In the genomic region with DNA sequence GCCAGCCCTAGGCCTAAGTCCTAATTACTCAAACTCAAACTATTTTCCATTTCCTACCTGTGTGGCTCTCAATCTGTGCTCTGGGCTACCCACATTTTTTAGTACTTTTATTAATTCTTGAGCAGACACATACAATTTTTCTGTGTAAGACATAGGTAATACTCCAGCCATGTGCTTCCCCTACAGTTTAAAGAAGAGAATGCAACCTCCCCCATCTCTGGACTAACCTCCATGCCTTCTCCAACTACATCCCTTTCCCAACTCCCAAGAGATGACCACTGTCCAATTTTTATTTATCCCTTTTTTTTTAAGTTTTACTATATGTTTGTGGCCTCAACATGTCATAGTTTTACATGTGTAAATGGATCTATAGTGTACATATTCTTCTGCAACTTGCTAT, we compare ENCODE assay signal across 9 cellular contexts. TPM values are rescaled to one million over a fixed set of nuclear protein-coding genes. Genes with fewer than 3 reads are reported as not detected.
DNase-seq lines count a peak whose midpoint lies in the region; TF ChIP-seq lines count a peak whose summit lies in the region.
"Had no signal": no experiment of that assay in that cellular context is flagged by ENCODE, and none has a peak within 500 bp of the region (broad histone marks: within the 10 kb centered on the region; RNA-seq: fewer than 3 reads in every experiment).

No MANE protein-coding gene starts in this region.

- H3K4me3 ChIP-seq in breast epithelium: no peak overlapping the region
- no peak overlapping the region for H3K4me3 ChIP-seq in neutrophil (ENCODE audit: low read depth in 1 of 2, low read length in 1 of 2)
- H3K4me3 ChIP-seq in neuronal stem cell (ENCODE audit: low read length in 2 of 2): no peak overlapping the region

- no peak overlapping the region for H2BK5ac ChIP-seq in neuronal stem cell (ENCODE audit: low read length)

- H4K91ac ChIP-seq in neuronal stem cell (ENCODE audit: low read depth, low read length, poor library complexity): no peak overlapping the region

- no peak overlapping the region for H4K8ac ChIP-seq in neuronal stem cell (ENCODE audit: low read depth, low read length)

- TF ChIP-seq POLR2A in breast epithelium (IDR thresholded peaks at IDR 0.05): no peak

- no peaks in the 10 kb centered on the region for H3K4me1 ChIP-seq in breast epithelium
- peaks cover 2 to 3% of the 10 kb centered on the region in 2 experiments for H3K4me1 ChIP-seq in neutrophil (ENCODE audit: control insufficient read depth in 1 of 2, insufficient read depth in 1 of 2, low read depth in 1 of 2, low read length in 1 of 2)
- peaks cover 0 to 2% of the 10 kb centered on the region in 2 donors for H3K4me1 ChIP-seq in neuronal stem cell (ENCODE audit: control insufficient read depth in 2 of 2, insufficient read depth in 1 of 2, low read depth in 1 of 2, low read length in 2 of 2)

- H2BK120ac ChIP-seq in neuronal stem cell (ENCODE audit: low read depth, low read length): no peak overlapping the region

- H2AK5ac ChIP-seq in neuronal stem cell (ENCODE audit: low read depth, low read length): no peak overlapping the region

- no peak overlapping the region for H2AFZ ChIP-seq in neuronal stem cell (ENCODE audit: low read length)

- no peak overlapping the region for H3K4ac ChIP-seq in neuronal stem cell (ENCODE audit: low read length)

- intact Hi-C loops in breast epithelium (cut with DNase I; ENCODE audit: low total_unique reads): no loop called here

- no peaks in the 10 kb centered on the region for H3K79me1 ChIP-seq in neuronal stem cell (ENCODE audit: low read depth, low read length)

- H3K9me3 ChIP-seq in breast epithelium (no peaks in the 10 kb centered on the region), neutrophil (no peaks in the 10 kb centered on the region), neuronal stem cell (replicated peaks in 1 of 2; ENCODE audit: control insufficient read depth in 2 of 2, insufficient read depth in 1 of 2, low read depth in 1 of 2, low read length in 2 of 2) (no peaks in the 10 kb centered on the region)

- TF ChIP-seq CTCF in breast epithelium (IDR thresholded peaks at IDR 0.05) (peak in 2 of 3 donors; percentile 8 to 14), neutrophil (IDR thresholded peaks at IDR 0.05) (peak; percentile 18)

- H2BK12ac ChIP-seq in neuronal stem cell (ENCODE audit: low read length): no peak overlapping the region

- DNase-seq in DMS 273 (lab: John Stamatoyannopoulos, UW; ENCODE audit: unreplicated experiment) (peak; percentile 47), DMS 273 treated with DMSO at 0.1 percent for 48 hours (lab: John Stamatoyannopoulos, UW) (no peak), M059J (ENCODE audit: low read depth) (peak; percentile 43), breast epithelium (ENCODE audit: low spot score in 2 of 2) (no peak), NCI-H1930 (lab: John Stamatoyannopoulos, UW) (no peak), 8988T (no peak), neuronal stem cell (ENCODE audit: low spot score) (no peak)
- DNase-seq: T1000 had no signal

- H3K23ac ChIP-seq in neuronal stem cell (ENCODE audit: low read depth, low read length, poor library complexity): no peak overlapping the region

- no peak overlapping the region for H3K18ac ChIP-seq in neuronal stem cell (ENCODE audit: low read length)

- H3K14ac ChIP-seq in neuronal stem cell (ENCODE audit: low read length): no peak overlapping the region

- no peak overlapping the region for H3K9ac ChIP-seq in neuronal stem cell (ENCODE audit: low read depth, low read length, poor library complexity)

- H3K27me3 ChIP-seq in breast epithelium: no peaks in the 10 kb centered on the region
- no peaks in the 10 kb centered on the region for H3K27me3 ChIP-seq in neutrophil
- H3K27me3 ChIP-seq in neuronal stem cell (ENCODE audit: control insufficient read depth in 3 of 3, insufficient read depth in 3 of 3, low read depth in 1 of 3, low read length in 3 of 3): no peaks in the 10 kb centered on the region

- H3K36me3 ChIP-seq in breast epithelium (no peaks in the 10 kb centered on the region), neutrophil (peaks cover 25% of the 10 kb centered on the region), neuronal stem cell (replicated peaks in 1 of 2; ENCODE audit: control insufficient read depth in 2 of 2, insufficient read depth in 2 of 2, low read length in 2 of 2) (peaks cover 12 to 67% of the 10 kb centered on the region in 2 donors)

- H2BK15ac ChIP-seq in neuronal stem cell (ENCODE audit: low read length): no peak overlapping the region

- H3K4me2 ChIP-seq in neuronal stem cell (ENCODE audit: insufficient read depth, low read length, poor library complexity, severe bottlenecking): no peak overlapping the region

- H3K27ac ChIP-seq in breast epithelium (no peak overlapping the region), neutrophil (no peak overlapping the region), neuronal stem cell (replicated peaks; ENCODE audit: low read length) (no peak overlapping the region)

RNA-seq across cellular contexts. Expression of a gene that starts 5.8 kb away (rescaled TPM):
- 144 and 161 TPM in 2 replicates for total RNA-seq in M059J (2014; rRNA removed; shearing (Covaris generic))
- 10 to 100 TPM; 57.0 to 96.6 (median 82.6) TPM for total RNA-seq in breast epithelium
- polyA plus RNA-seq in neuronal stem cell (2013, experiment 1 of 2): 47.8 TPM
- 44.3 TPM for polyA plus RNA-seq in neuronal stem cell (2013, experiment 2 of 2)

RNA-seq across cellular contexts. Expression of a gene that starts 43.9 kb away (rescaled TPM):
- total RNA-seq in M059J (2014; rRNA removed; shearing (Covaris generic)): 0.10 TPM in 1 of 2 replicates, not detected in the other
- total RNA-seq in breast epithelium: not detected
- polyA plus RNA-seq in neuronal stem cell (2013, experiment 1 of 2): 0.04 TPM
- 0.04 TPM for polyA plus RNA-seq in neuronal stem cell (2013, experiment 2 of 2)

RNA-seq across cellular contexts. Expression of a gene that starts 52.8 kb away (rescaled TPM):
- 20.4 and 25.7 TPM in 2 replicates for total RNA-seq in M059J (2014; rRNA removed; shearing (Covaris generic))
- total RNA-seq in breast epithelium: 10 to 100 TPM; 13.8 to 19.5 (median 18.0) TPM
- polyA plus RNA-seq in neuronal stem cell (2013, experiment 1 of 2): 18.0 TPM
- polyA plus RNA-seq in neuronal stem cell (2013, experiment 2 of 2): 16.9 TPM

Comparison
In these comparisons a context has a peak if more than half of its experiments do, and no peak if none do; other contexts are left out.
1. DNase-seq: peak in DMS 273 (single experiment) and M059J (single experiment); none in DMS 273 treated with DMSO at 0.1 percent for 48 hours (single experiment), breast epithelium (0 of 2), NCI-H1930 (0 of 2), 8988T (single experiment) and neuronal stem cell (single experiment).